30 cellular contexts compared by ENCODE assay signal in the genomic region with DNA sequence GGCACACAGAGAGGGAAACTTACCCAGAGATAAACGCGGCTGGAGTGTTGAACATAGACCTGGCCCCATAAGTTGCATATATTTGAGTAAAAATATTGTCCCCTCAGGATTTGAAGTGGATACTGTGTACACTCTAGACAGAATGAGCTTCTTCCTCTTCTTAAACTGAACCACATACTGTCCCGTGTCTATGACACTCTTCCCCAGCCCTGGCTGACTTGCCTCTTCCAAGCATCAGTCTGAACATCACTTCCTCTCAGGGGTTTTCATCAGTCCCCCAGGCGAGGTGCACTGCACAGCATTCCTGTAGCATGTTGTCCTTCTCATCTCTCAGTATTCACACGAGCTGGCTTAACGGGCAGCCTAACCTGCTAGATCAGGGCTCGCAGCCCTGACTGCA.
"Had no signal": no experiment of that assay in that cellular context is flagged by ENCODE, and none has a peak within 500 bp of the region (broad histone marks: within the 10 kb centered on the region; RNA-seq: fewer than 3 reads in every experiment).

No MANE protein-coding gene starts in this region.

- H3K36me3 Mint-ChIP-seq: activated CD4-positive, alpha-beta memory T cell treated with anti-CD3 and anti-CD28 coated beads for 36 hours; activated naive CD4-positive, alpha-beta T cell treated with anti-CD3 and anti-CD28 coated beads, Interleukin-2, amount 10 ng/mL, durations not matched to agents 7 days and 5 days; activated naive CD8-positive, alpha-beta T cell treated with anti-CD3 and anti-CD28 coated beads, Interleukin-2, amount 10 ng/mL, durations not matched to agents 7 days and 5 days; mesothelial cell of epicardium; naive B cell had no signal

- H3K27me3 Mint-ChIP-seq: activated CD4-positive, alpha-beta T cell treated with anti-CD3 and anti-CD28 coated beads, Interleukin-2, amount 10 ng/mL, durations not matched to agents 24 days and 14 days; effector memory CD8-positive, alpha-beta T cell had no signal

- H3K4me1 ChIP-seq: gastroesophageal sphincter, uterus had no signal

- H3K4me3 Mint-ChIP-seq: activated CD4-positive, alpha-beta memory T cell treated with anti-CD3 and anti-CD28 coated beads for 36 hours; activated CD4-positive, alpha-beta T cell treated with anti-CD3 and anti-CD28 coated beads, Interleukin-2, amount 10 ng/mL, durations not matched to agents 24 days and 14 days; activated naive CD4-positive, alpha-beta T cell treated with anti-CD3 and anti-CD28 coated beads, Interleukin-2, amount 10 ng/mL, durations not matched to agents 7 days and 5 days; activated naive CD8-positive, alpha-beta T cell treated with anti-CD3 and anti-CD28 coated beads, Interleukin-2, amount 10 ng/mL, durations not matched to agents 7 days and 5 days; activated T-helper 1 cell treated with anti-CD3 and anti-CD28 coated beads, Interleukin-12 subunit alpha, Interleukin-12 subunit beta, Interleukin-2, Interleukin-4 antibody, amounts not matched to agents 30 ng/mL and 10 ng/mL and 1 ng/mL, durations not matched to agents 14 hours and 24 hours and 36 hours; effector memory CD8-positive, alpha-beta T cell; mesothelial cell of epicardium; naive B cell; stimulated activated naive CD8-positive, alpha-beta T cell treated with anti-CD3 and anti-CD28 coated beads, Interleukin-15, Interleukin-2, amounts not matched to agents 100 ng/mL and 50 ng/mL, for 24 hours had no signal

- H3K9me3 Mint-ChIP-seq: activated CD4-positive, alpha-beta memory T cell treated with anti-CD3 and anti-CD28 coated beads for 36 hours; activated CD4-positive, alpha-beta T cell treated with anti-CD3 and anti-CD28 coated beads, Interleukin-2, amount 10 ng/mL, durations not matched to agents 24 days and 14 days; activated naive CD4-positive, alpha-beta T cell treated with anti-CD3 and anti-CD28 coated beads, Interleukin-2, amount 10 ng/mL, durations not matched to agents 7 days and 5 days; activated naive CD8-positive, alpha-beta T cell treated with anti-CD3 and anti-CD28 coated beads, Interleukin-2, amount 10 ng/mL, durations not matched to agents 7 days and 5 days; activated T-helper 1 cell treated with anti-CD3 and anti-CD28 coated beads, Interleukin-12 subunit alpha, Interleukin-12 subunit beta, Interleukin-2, Interleukin-4 antibody, amounts not matched to agents 30 ng/mL and 10 ng/mL and 1 ng/mL, durations not matched to agents 14 hours and 24 hours and 36 hours; effector memory CD8-positive, alpha-beta T cell; mesothelial cell of epicardium; naive B cell; stimulated activated naive CD8-positive, alpha-beta T cell treated with anti-CD3 and anti-CD28 coated beads, Interleukin-15, Interleukin-2, amounts not matched to agents 100 ng/mL and 50 ng/mL, for 24 hours had no signal

- H3K9me3 ChIP-seq: gastroesophageal sphincter, ovary, thoracic aorta, uterus had no signal

- H3K27me3 ChIP-seq: gastroesophageal sphincter, ovary, uterus had no signal

- H3K27ac ChIP-seq: gastroesophageal sphincter, ovary, skin epidermis, thoracic aorta, uterus had no signal

- H3K36me3 ChIP-seq: gastroesophageal sphincter, ovary, thoracic aorta, uterus had no signal

- H3K4me3 ChIP-seq: gastroesophageal sphincter, ovary, skin epidermis, thoracic aorta, uterus had no signal

- H3K4me1 Mint-ChIP-seq: activated CD4-positive, alpha-beta T cell treated with anti-CD3 and anti-CD28 coated beads, Interleukin-2, amount 10 ng/mL, durations not matched to agents 24 days and 14 days; activated naive CD4-positive, alpha-beta T cell treated with anti-CD3 and anti-CD28 coated beads, Interleukin-2, amount 10 ng/mL, durations not matched to agents 7 days and 5 days; naive B cell had no signal

- DNase-seq: activated CD4-positive, alpha-beta memory T cell treated with anti-CD3 and anti-CD28 coated beads for 36 hours; activated CD4-positive, alpha-beta T cell treated with anti-CD3 and anti-CD28 coated beads, Interleukin-2, amount 10 ng/mL, durations not matched to agents 24 days and 14 days; activated CD4-positive, CD25-positive, alpha-beta regulatory T cell treated with anti-CD3 and anti-CD28 coated beads, Interleukin-2, amount 50 U/mL, for 72 hours; activated CD8-positive, alpha-beta memory T cell treated with anti-CD3 and anti-CD28 coated beads, Interleukin-2, amount 50 U/mL, for 4 hours; activated effector memory CD4-positive, alpha-beta T cell treated with anti-CD3 and anti-CD28 coated beads, Interleukin-2, amount 50 U/mL, for 16 hours; activated naive CD4-positive, alpha-beta T cell treated with anti-CD3 and anti-CD28 coated beads, Interleukin-2, amount 10 ng/mL, durations not matched to agents 7 days and 5 days; activated naive CD8-positive, alpha-beta T cell treated with anti-CD3 and anti-CD28 coated beads, Interleukin-2, amount 10 ng/mL, durations not matched to agents 7 days and 5 days; activated T-cell treated with anti-CD3 and anti-CD28 coated beads, Interleukin-2, amount 50 U/mL, for 1 hour; amygdala; caudate nucleus; cortex of kidney; effector memory CD8-positive, alpha-beta T cell; erythroblast; hippocampal formation; left cardiac atrium; mammary epithelial cell; naive B cell; ovary; stimulated activated CD4-positive, alpha-beta T cell treated with anti-CD3 and anti-CD28 coated beads, Interleukin-12 subunit alpha, Interleukin-12 subunit beta, amount 100 ng/mL, for 4 hours; stimulated activated CD4-positive, alpha-beta T cell treated with anti-CD3 and anti-CD28 coated beads, Interleukin-4, amount 100 ng/mL, for 1 hour; T1000; uterus had no signal

- ATAC-seq: effector memory CD8-positive, alpha-beta T cell; gastroesophageal sphincter; left cardiac atrium; sciatic nerve had no signal

- H3K27ac Mint-ChIP-seq: activated CD4-positive, alpha-beta memory T cell treated with anti-CD3 and anti-CD28 coated beads for 36 hours; activated CD4-positive, alpha-beta T cell treated with anti-CD3 and anti-CD28 coated beads, Interleukin-2, amount 10 ng/mL, durations not matched to agents 24 days and 14 days; activated naive CD4-positive, alpha-beta T cell treated with anti-CD3 and anti-CD28 coated beads, Interleukin-2, amount 10 ng/mL, durations not matched to agents 7 days and 5 days; activated naive CD8-positive, alpha-beta T cell treated with anti-CD3 and anti-CD28 coated beads, Interleukin-2, amount 10 ng/mL, durations not matched to agents 7 days and 5 days; activated T-helper 1 cell treated with anti-CD3 and anti-CD28 coated beads, Interleukin-12 subunit alpha, Interleukin-12 subunit beta, Interleukin-2, Interleukin-4 antibody, amounts not matched to agents 30 ng/mL and 10 ng/mL and 1 ng/mL, durations not matched to agents 14 hours and 24 hours and 36 hours; effector memory CD8-positive, alpha-beta T cell; mesothelial cell of epicardium; progenitor cell of endocrine pancreas; stimulated activated naive CD8-positive, alpha-beta T cell treated with anti-CD3 and anti-CD28 coated beads, Interleukin-15, Interleukin-2, amounts not matched to agents 100 ng/mL and 50 ng/mL, for 24 hours had no signal
